In the genomic region with DNA sequence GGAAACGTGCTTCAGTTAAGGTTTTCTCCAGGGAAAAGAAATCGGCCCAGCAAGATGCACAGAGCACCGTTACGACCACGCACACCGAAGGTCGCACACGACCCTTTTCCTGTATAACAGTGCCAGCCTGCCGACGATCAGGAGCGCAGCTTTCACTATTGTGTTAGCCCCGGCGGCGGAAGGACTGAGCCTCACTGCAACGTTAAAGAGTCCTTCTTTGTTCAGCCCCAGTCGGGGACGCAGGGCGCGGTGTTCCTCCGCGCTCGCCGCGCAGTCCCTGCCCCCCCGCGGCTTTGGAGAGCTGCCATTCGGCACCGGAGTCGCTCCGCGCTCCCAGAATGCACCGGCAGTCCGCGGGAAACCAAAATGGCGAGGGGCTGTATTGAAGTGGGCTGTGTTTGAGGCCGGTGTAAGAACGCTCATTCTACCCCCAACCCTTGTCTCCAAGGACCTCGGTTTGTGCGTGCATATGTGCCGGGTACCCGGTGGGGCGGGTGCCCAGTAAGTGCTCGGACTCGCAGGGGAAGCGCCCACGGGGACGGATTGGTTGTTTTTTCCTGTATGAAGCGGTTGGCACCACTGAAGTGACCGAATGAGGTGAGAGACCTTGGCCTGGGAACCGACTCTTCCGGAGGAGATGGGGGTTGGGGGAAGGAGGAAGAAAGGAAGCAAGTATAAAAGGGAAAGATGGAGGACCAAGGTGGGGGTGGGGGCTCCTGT, we compare ENCODE assay signal across 8 cellular contexts. TPM values are rescaled to one million over a fixed set of nuclear protein-coding genes. Genes with fewer than 3 reads are reported as not detected.
DNase-seq lines count a peak whose midpoint lies in the region; ATAC-seq and TF ChIP-seq lines count a peak whose summit lies in the region.

Gene MTF2, plus strand, starts transcription at position 349 of the 720 bp plus-strand sequence. Its CDS starts 244 bp downstream, at position 593.

- peak; percentile 67 for ATAC-seq in HG03378 (IDR thresholded peaks at IDR 0.05; ENCODE audit: unreplicated experiment)
- peak; percentile 95 for ATAC-seq in activated CD4-positive, CD25-positive, alpha-beta regulatory T cell treated with anti-CD3 and anti-CD28 coated beads, Interleukin-2, amount 50 U/mL, for 24 hours

- DNase-seq in AML-193 (lab: John Stamatoyannopoulos, UW) = peak; percentile 80 to 82
- peak; percentile 84 for DNase-seq in NCI-H460 (ENCODE audit: extremely low read depth, low read depth)
- DNase-seq in cerebellar cortex (ENCODE audit: low spot score) = peak; percentile 93
- peak; percentile 98 for DNase-seq in islet precursor cell
- DNase-seq in stimulated activated CD4-positive, alpha-beta T cell treated with anti-CD3 and anti-CD28 coated beads, Interleukin-12 subunit alpha, Interleukin-12 subunit beta, amount 100 ng/mL, for 4 hours = peak; percentile 93

- TF ChIP-seq POLR2A in GM19099 (IDR thresholded peaks at IDR 0.05; ENCODE audit: extremely low read depth, insufficient read length, low read depth) = peak; percentile 96

RNA-seq across cellular contexts. Expression of gene MTF2, which starts in this region (rescaled TPM):
- total RNA-seq in NCI-H460 (2014; rRNA removed; shearing (Covaris generic)) = 11.8 and 14.0 TPM in 2 replicates
- polyA plus RNA-seq in NCI-H460 (2014; cell fraction: nucleus; rRNA removed) = 12.6 and 13.6 TPM in 2 replicates

Comparison
In these comparisons a context has a peak if more than half of its experiments do, and no peak if none do; other contexts are left out.
1. Peak in every context shown above with its lines: DNase-seq and ATAC-seq.